ENCODE assay signal across 8 cellular contexts in the genomic region with DNA sequence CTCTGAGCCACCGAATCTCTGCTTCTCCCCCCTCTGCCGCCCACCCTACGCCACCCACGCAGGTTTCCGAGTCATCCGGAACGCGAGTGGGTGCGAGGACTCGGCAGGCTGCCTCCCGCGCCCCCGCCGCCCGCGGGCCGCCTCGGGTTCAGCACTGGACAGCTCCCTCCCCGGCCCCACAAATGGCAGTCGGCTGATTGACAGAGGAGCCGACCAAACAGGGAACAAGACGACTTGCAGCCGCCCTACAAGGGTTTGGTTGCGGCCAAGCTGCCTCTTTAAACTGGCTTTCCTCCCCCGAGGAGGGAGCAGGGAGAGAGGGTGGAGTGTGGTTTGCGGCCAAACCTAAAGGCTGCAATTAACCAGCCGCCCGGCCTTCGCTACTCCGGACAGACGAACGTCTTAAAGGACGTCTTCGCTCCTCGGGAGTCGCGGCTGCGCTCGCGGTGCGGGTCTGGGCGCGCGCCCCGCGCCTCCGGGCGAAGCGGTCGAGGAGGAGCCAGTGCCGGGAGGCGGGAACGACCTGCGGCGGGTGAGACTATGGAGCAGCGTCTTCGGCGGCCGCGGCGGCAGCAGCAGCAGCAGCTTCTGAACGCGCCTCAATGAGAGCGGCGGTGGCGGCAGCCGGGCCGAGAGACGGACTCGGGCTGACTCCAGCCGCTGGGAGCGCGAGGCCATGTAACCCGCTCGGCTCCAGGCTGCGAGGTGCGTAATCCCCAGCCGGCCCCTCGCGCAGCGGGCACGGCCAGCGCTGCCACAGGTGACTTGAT. TPM values are rescaled to one million over a fixed set of nuclear protein-coding genes. Genes with fewer than 3 reads are reported as not detected.
DNase-seq lines count a peak whose midpoint lies in the region; ATAC-seq and TF ChIP-seq lines count a peak whose summit lies in the region.

A gene with protein sequence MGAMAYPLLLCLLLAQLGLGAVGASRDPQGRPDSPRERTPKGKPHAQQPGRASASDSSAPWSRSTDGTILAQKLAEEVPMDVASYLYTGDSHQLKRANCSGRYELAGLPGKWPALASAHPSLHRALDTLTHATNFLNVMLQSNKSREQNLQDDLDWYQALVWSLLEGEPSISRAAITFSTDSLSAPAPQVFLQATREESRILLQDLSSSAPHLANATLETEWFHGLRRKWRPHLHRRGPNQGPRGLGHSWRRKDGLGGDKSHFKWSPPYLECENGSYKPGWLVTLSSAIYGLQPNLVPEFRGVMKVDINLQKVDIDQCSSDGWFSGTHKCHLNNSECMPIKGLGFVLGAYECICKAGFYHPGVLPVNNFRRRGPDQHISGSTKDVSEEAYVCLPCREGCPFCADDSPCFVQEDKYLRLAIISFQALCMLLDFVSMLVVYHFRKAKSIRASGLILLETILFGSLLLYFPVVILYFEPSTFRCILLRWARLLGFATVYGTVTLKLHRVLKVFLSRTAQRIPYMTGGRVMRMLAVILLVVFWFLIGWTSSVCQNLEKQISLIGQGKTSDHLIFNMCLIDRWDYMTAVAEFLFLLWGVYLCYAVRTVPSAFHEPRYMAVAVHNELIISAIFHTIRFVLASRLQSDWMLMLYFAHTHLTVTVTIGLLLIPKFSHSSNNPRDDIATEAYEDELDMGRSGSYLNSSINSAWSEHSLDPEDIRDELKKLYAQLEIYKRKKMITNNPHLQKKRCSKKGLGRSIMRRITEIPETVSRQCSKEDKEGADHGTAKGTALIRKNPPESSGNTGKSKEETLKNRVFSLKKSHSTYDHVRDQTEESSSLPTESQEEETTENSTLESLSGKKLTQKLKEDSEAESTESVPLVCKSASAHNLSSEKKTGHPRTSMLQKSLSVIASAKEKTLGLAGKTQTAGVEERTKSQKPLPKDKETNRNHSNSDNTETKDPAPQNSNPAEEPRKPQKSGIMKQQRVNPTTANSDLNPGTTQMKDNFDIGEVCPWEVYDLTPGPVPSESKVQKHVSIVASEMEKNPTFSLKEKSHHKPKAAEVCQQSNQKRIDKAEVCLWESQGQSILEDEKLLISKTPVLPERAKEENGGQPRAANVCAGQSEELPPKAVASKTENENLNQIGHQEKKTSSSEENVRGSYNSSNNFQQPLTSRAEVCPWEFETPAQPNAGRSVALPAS (N-terminal part only) (plus strand): TSS at position 541 of the 770 bp plus-strand sequence. CDS start 420 bp downstream, outside the sequence.

- DNase-seq in NCI-H1436 (lab: John Stamatoyannopoulos, UW) (peak; percentile 91), WERI-Rb-1 (peak; percentile 86), sigmoid colon (peak; percentile 92)
- peak; percentile 23 for DNase-seq in central memory CD4-positive, alpha-beta T cell

- H3K27me3 ChIP-seq in WERI-Rb-1 (ENCODE audit: insufficient read depth, low read depth, severe bottlenecking) (peaks cover 14% of the 10 kb centered on the region), sigmoid colon (peaks cover 34 to 52% (median 35%) of the 10 kb centered on the region in 3 donors)

- no peak for TF ChIP-seq POLR2A in sigmoid colon (IDR thresholded peaks at IDR 0.05)

- H3K9me3 ChIP-seq in WERI-Rb-1 (ENCODE audit: severe bottlenecking) (no peaks in the 10 kb centered on the region), iPS-18c (ENCODE audit: control insufficient read depth, insufficient read depth, low read length) (no peaks in the 10 kb centered on the region), sigmoid colon (peaks cover 0 to 7% (median 0%) of the 10 kb centered on the region in 4 donors)

- TF ChIP-seq CTCF in 22Rv1 (IDR thresholded peaks at IDR 0.05), result no peak
- TF ChIP-seq CTCF in WERI-Rb-1 (IDR thresholded peaks at IDR 0.05; ENCODE audit: low read depth, low read length), result no peak
- no peak for TF ChIP-seq CTCF in sigmoid colon (IDR thresholded peaks at IDR 0.05)

- 1 to 3% methylated on average over 83 of the region's 83 CpGs for WGBS in sigmoid colon, 2 donors

- peak; percentile 78 for ATAC-seq in GM19372 (IDR thresholded peaks at IDR 0.05; ENCODE audit: low read depth, unreplicated experiment)
- ATAC-seq in HG02571 (IDR thresholded peaks at IDR 0.05; ENCODE audit: unreplicated experiment), result no peak

- intact Hi-C loops in sigmoid colon (cut with DNase I), result no loop called here

- H3K27ac ChIP-seq in 22Rv1, result peak within 1 kb of the TSS; percentile 92
- H3K27ac ChIP-seq in WERI-Rb-1, result peak within 1 kb of the TSS; percentile 44; the same call in 1 of the 2 replicates
- H3K27ac ChIP-seq in sigmoid colon, result peak within 1 kb of the TSS in 2 of 4 donors; percentile 54 to 55

- H3K36me3 ChIP-seq in WERI-Rb-1, result no peaks in the 10 kb centered on the region
- no peaks in the 10 kb centered on the region for H3K36me3 ChIP-seq in sigmoid colon

- H3K4me3 ChIP-seq in WERI-Rb-1 (ENCODE audit: low read depth, low read length), result peak within 1 kb of the TSS; percentile 78
- H3K4me3 ChIP-seq in iPS-18c (ENCODE audit: insufficient read depth, low read depth, low read length), result peak within 1 kb of the TSS; percentile 71
- peak within 1 kb of the TSS; percentile 18 to 56 (median 48) for H3K4me3 ChIP-seq in sigmoid colon

- peaks cover 0 to 25% (median 21%) of the 10 kb centered on the region in 4 donors for H3K4me1 ChIP-seq in sigmoid colon

- TF ChIP-seq EP300 in sigmoid colon (IDR thresholded peaks at IDR 0.05), result no peak

RNA-seq across cellular contexts. Expression of the gene that starts here (rescaled TPM):
- total RNA-seq in sigmoid colon, result 1 to 10 TPM in 2 of 4 donors, under 1 TPM in 2; 0.16 to 1.1 (median 0.81) TPM
- under 1 TPM in 1 of 3 donors, not detected in 2; 0.19 TPM for polyA plus RNA-seq in sigmoid colon

Comparison
In these comparisons a context has a peak if more than half of its experiments do, and no peak if none do; other contexts are left out.
1. DNase-seq: peak in every context shown above with its lines; median percentile 92 in sigmoid colon; 91 in NCI-H1436; 86 in WERI-Rb-1; 23 in central memory CD4-positive, alpha-beta T cell.